23 cellular contexts compared by ENCODE assay signal in the genomic region with DNA sequence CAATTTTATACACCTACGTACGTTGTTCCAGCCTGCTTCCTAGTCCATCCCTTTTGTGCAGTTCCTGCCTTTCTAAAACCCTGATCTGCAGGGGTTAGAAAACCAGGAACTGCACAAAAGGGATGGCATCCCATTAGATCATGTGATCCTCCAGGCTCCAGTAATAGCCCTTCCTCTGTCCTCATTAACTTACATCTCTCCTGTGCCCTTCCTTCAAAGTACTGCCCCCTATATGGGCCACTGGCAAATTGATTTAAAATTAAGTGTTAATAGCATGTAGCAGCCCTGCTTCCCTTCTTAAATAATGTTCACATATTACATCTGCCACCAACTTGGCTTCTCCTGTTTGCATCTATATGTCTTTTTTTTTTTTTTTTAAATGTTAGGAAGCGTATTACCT.
DNase-seq lines count a peak whose midpoint lies in the region; ATAC-seq, FAIRE-seq and TF ChIP-seq lines count a peak whose summit lies in the region.
"Had no signal": no experiment of that assay in that cellular context is flagged by ENCODE, and none has a peak within 500 bp of the region (broad histone marks: within the 10 kb centered on the region; RNA-seq: fewer than 3 reads in every experiment).

No MANE protein-coding gene starts in this region.

- H3K27ac ChIP-seq in HCT116 (ENCODE audit: low read depth, low read length) = no peak overlapping the region
- H3K27ac ChIP-seq: BLaER1 had no signal

- no peak overlapping the region for H2AFZ ChIP-seq in HCT116 (ENCODE audit: low read depth, low read length, poor library complexity, severe bottlenecking)

- H4K20me1 ChIP-seq in HCT116 (ENCODE audit: insufficient read depth) = no peaks in the 10 kb centered on the region
- H4K20me1 ChIP-seq: BLaER1 had no signal

- POLR2A ChIA-PET in HCT116 (lab: Charles Lee) = no interaction called here
- POLR2A ChIA-PET in WTC11 (lab: Charles Lee) = no interaction called here

- ATAC-seq in HCT116 (0 out of 2 replicates have a peak, but pooled peaks have one; percentile 40), WTC11 (peak; percentile 84)
- ATAC-seq: PC-3 had no signal

- H3K4me1 ChIP-seq in HCT116 (ENCODE audit: control insufficient read depth in 1 of 2, insufficient read depth in 2 of 2, low read length in 2 of 2) = no peaks in the 10 kb centered on the region
- H3K4me1 ChIP-seq: BLaER1 had no signal

- TF ChIP-seq POLR2A in HCT116 (IDR thresholded peaks at IDR 0.05; ENCODE audit: borderline replicate concordance, extremely low read depth, insufficient read depth, insufficient read length) = no peak

- peak in 1 of 3 experiments; percentile 14; a peak in 1 of 6 replicates for TF ChIP-seq CTCF in HCT116 (IDR thresholded peaks at IDR 0.05 in 2 of 3, conservative IDR thresholded peaks at IDR 0.05 in 1 of 3; ENCODE audit: borderline replicate concordance in 1 of 3, insufficient read depth in 1 of 3, low read depth in 2 of 3, low read length in 2 of 3)
- no peak for TF ChIP-seq CTCF in WTC11 (IDR thresholded peaks at IDR 0.05)

- H3K9me2 ChIP-seq in HCT116 (ENCODE audit: insufficient read depth) = no peaks in the 10 kb centered on the region
- H3K9me2 ChIP-seq: SK-N-SH had no signal

- H3K27me3 Mint-ChIP-seq in WTC11 (ENCODE audit: low read depth) = no peaks in the 10 kb centered on the region

- no peaks in the 10 kb centered on the region for H3K4me1 Mint-ChIP-seq in WTC11
- H3K4me1 Mint-ChIP-seq: CD4-positive, alpha-beta memory T cell had no signal

- FAIRE-seq in frontal cortex (lab: Jason Lieb, UNC) = no peak
- FAIRE-seq: A204.1, GM12892, H54 had no signal

- RAD21 ChIA-PET in HCT116 (lab: Charles Lee; ENCODE audit: low non-redundant PET in 1 of 2, low total read pairs in 2 of 2, uncharacterized antibody in 2 of 2, unreplicated experiment in 2 of 2) = no interaction called here

- DNase-seq in HCT116 (ENCODE audit: low read depth, low spot score) = no peak
- DNase-seq in WTC11 (ENCODE audit: low spot score) = no peak
- DNase-seq in iPS-NIHi11 (ENCODE audit: low spot score) = peak; percentile 9
- DNase-seq in COR-L47 (lab: John Stamatoyannopoulos, UW) = no peak
- no peak for DNase-seq in activated naive CD4-positive, alpha-beta T cell (lab: John Stamatoyannopoulos, UW)
- no peak for DNase-seq in frontal cortex (ENCODE audit: low spot score in 2 of 2)
- DNase-seq in CD1c-positive myeloid dendritic cell (ENCODE audit: extremely low spot score) = no peak
- DNase-seq: Calu3; CD4-positive, alpha-beta memory T cell; DMS79 treated with DMSO at 0.1 percent for 48 hours; NCI-H1048; NCI-H1417 treated with DMSO at 0.1 percent for 48 hours; NCI-H1694 treated with DMSO at 0.1 percent for 48 hours; NCI-H2081; NCI-H2227 treated with DMSO at 0.1 percent for 48 hours; NCI-H748 treated with DMSO at 0.1 percent for 48 hours; NK-92 treated with Interleukin-12 subunit alpha and Interleukin-12 subunit beta, amount 100 ng/mL, for 24 hours; PC-3; SK-N-SH had no signal

- no peak overlapping the region for H3K4me3 ChIP-seq in HCT116 (replicated peaks in 1 of 2; ENCODE audit: low read depth in 1 of 2, low read length in 2 of 2)
- H3K4me3 ChIP-seq: BLaER1 had no signal

- CTCF ChIA-PET in HCT116 (lab: Charles Lee) (interaction anchor here (1.1 kb wide), 1 partner anchor 9 kb away, joined by 3 read pairs; no protein-coding TSS in a partner anchor), WTC11 (lab: Charles Lee) (no interaction called here)

- no peaks in the 10 kb centered on the region for H3K9me3 Mint-ChIP-seq in WTC11

- H3K9ac ChIP-seq in HCT116 (ENCODE audit: low read length) = no peak overlapping the region
- H3K9ac ChIP-seq: BLaER1, SK-N-SH had no signal

- intact Hi-C loops in HCT116 (cut with micrococcal nuclease) = no loop called here

- no peaks in the 10 kb centered on the region for H3K9me3 ChIP-seq in HCT116 (ENCODE audit: control insufficient read depth in 1 of 2, insufficient read depth in 1 of 2, low read depth in 1 of 2, low read length in 2 of 2)
- H3K9me3 ChIP-seq: BLaER1, SK-N-SH had no signal

- H3K27ac Mint-ChIP-seq in WTC11 = no peak overlapping the region
- H3K27ac Mint-ChIP-seq: CD4-positive, alpha-beta memory T cell had no signal

- no peak for TF ChIP-seq RAD21 in HCT116 (IDR thresholded peaks at IDR 0.05; ENCODE audit: low read depth)

- no peak overlapping the region for H3K4me3 Mint-ChIP-seq in WTC11
- H3K4me3 Mint-ChIP-seq: CD4-positive, alpha-beta memory T cell had no signal

- H3K79me2 ChIP-seq in HCT116 (ENCODE audit: insufficient read depth, low read length) = no peaks in the 10 kb centered on the region

- H3K36me3 Mint-ChIP-seq in WTC11 = no peaks in the 10 kb centered on the region
- H3K36me3 Mint-ChIP-seq: CD4-positive, alpha-beta memory T cell had no signal

- no peaks in the 10 kb centered on the region for H3K27me3 ChIP-seq in HCT116 (ENCODE audit: insufficient read depth, low read length)
- H3K27me3 ChIP-seq: BLaER1 had no signal

- no peaks in the 10 kb centered on the region for H3K36me3 ChIP-seq in HCT116 (ENCODE audit: control insufficient read depth in 1 of 2, insufficient read depth in 2 of 2, low read length in 2 of 2)
- H3K36me3 ChIP-seq: BLaER1 had no signal

- H3K4me2 ChIP-seq in HCT116 (ENCODE audit: low read length) = no peak overlapping the region
- H3K4me2 ChIP-seq: BLaER1, SK-N-SH had no signal

- BruUV-seq in HCT116 (replicated peaks; lab: Mats Ljungman, UMichigan) = no TSS peak

TF ChIP-seq in HCT116, 20 proteins besides CTCF, POLR2A, EP300 and RAD21:
- no peak for TF ChIP-seq EZH2 (IDR thresholded peaks at IDR 0.05)
- no peak for TF ChIP-seq FOSL1 (IDR thresholded peaks at IDR 0.05; ENCODE audit: low read depth)
- no peak for TF ChIP-seq YY1 (IDR thresholded peaks at IDR 0.05; ENCODE audit: extremely low read depth, insufficient replicate concordance, low read depth, low read length)
- TF ChIP-seq ZBTB33 (IDR thresholded peaks at IDR 0.05; ENCODE audit: extremely low read depth, insufficient replicate concordance, low read length) = no peak
- no peak for TF ChIP-seq EZH2phosphoT487 (IDR thresholded peaks at IDR 0.05; ENCODE audit: borderline replicate concordance)

TF ChIP-seq in WTC11, 78 proteins besides CTCF, POLR2A, EP300 and RAD21:
- TF ChIP-seq USF2 (CRISPR knock-in tag; IDR thresholded peaks at IDR 0.05) = peak; percentile 43; the same call in 1 of the 2 replicates
- no peak for TF ChIP-seq ZNF317 (CRISPR knock-in tag; IDR thresholded peaks at IDR 0.05; ENCODE audit: borderline replicate concordance, low read depth)
- no peak for TF ChIP-seq ZNF671 (CRISPR knock-in tag; IDR thresholded peaks at IDR 0.05)
- no peak for TF ChIP-seq IRF2 (CRISPR knock-in tag; IDR thresholded peaks at IDR 0.05; ENCODE audit: borderline replicate concordance, low read depth)
- no peak for TF ChIP-seq MLX (CRISPR knock-in tag; IDR thresholded peaks at IDR 0.05)
- no peak for TF ChIP-seq NR3C1 (CRISPR knock-in tag; conservative IDR thresholded peaks at IDR 0.05; ENCODE audit: low read depth)
- TF ChIP-seq, protein P1, sequence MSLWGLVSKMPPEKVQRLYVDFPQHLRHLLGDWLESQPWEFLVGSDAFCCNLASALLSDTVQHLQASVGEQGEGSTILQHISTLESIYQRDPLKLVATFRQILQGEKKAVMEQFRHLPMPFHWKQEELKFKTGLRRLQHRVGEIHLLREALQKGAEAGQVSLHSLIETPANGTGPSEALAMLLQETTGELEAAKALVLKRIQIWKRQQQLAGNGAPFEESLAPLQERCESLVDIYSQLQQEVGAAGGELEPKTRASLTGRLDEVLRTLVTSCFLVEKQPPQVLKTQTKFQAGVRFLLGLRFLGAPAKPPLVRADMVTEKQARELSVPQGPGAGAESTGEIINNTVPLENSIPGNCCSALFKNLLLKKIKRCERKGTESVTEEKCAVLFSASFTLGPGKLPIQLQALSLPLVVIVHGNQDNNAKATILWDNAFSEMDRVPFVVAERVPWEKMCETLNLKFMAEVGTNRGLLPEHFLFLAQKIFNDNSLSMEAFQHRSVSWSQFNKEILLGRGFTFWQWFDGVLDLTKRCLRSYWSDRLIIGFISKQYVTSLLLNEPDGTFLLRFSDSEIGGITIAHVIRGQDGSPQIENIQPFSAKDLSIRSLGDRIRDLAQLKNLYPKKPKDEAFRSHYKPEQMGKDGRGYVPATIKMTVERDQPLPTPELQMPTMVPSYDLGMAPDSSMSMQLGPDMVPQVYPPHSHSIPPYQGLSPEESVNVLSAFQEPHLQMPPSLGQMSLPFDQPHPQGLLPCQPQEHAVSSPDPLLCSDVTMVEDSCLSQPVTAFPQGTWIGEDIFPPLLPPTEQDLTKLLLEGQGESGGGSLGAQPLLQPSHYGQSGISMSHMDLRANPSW (CRISPR knock-in tag; conservative IDR thresholded peaks at IDR 0.05; ENCODE audit: low read depth) = no peak
